In the genomic region with DNA sequence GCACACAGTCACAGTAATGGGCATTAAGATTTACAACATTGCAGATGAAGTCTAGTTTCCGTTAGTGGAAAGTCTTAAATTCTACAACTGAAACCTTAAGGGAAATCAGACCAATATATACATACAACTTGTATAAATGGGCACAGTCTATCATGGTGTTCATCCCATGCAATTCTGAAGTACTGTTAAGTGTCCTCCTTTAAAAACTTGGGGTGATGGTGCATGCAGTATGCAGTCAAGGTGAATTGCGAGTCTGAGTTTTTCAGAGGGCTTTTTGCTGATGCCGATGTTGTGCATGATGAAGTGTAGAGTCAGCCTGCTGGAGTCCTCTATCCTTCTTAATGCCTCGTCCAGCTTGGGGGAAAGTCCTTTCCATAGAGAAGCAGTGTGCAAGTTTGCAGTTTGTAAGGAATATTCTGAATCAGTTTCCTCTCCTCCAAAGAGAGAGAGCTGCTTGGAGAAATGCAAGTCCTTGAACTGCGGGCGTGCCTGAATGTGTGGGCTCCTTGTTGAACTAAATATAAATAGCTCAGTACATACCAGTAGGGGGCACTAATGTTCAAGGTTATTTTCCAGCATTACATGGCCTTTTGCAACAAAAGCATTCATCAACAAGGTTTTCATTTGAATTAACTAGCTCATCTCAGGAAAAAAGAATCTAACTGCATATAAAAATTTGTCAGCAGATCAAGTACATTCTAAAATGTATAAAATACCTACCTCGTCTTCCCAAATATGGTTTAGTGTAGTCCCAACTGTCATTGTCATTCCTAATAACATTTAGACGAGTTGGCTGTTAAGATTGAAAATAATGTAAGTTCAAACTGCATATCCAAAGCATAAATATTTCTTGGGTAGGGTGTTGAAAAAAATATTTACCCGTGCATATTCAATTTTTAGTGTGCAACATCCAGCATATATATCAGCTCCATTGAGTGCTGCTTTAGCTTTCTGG, we compare ENCODE assay signal across 8 cellular contexts. TPM values are rescaled to one million over a fixed set of nuclear protein-coding genes. Genes with fewer than 3 reads are reported as not detected.
DNase-seq lines count a peak whose midpoint lies in the region; ATAC-seq and TF ChIP-seq lines count a peak whose summit lies in the region.

No MANE protein-coding gene starts in this region.

- DNase-seq in AG08395 (ENCODE audit: low spot score), result peak; percentile 57
- DNase-seq in NB4 (ENCODE audit: low read depth), result peak; percentile 87
- DNase-seq in SJCRH30, result peak; percentile 48 to 89
- peak; percentile 77 for DNase-seq in central memory CD4-positive, alpha-beta T cell
- peak; percentile 75 for DNase-seq in kidney glomerular epithelial cell (lab: John Stamatoyannopoulos, UW)
- no peak for DNase-seq in stimulated activated naive CD8-positive, alpha-beta T cell treated with anti-CD3 and anti-CD28 coated beads, Interleukin-15, Interleukin-2, amounts not matched to agents 100 U/mL and 50 U/mL, for 24 hours

- no peak overlapping the region for H3K4me3 ChIP-seq in NB4 (ENCODE audit: low read depth, low read length)
- H3K4me3 ChIP-seq in SJCRH30, result no peak overlapping the region

- no peaks in the 10 kb centered on the region for H3K9me3 ChIP-seq in SJCRH30 (replicated peaks)

- peak; percentile 55; the same call in 2 of the 3 replicates for TF ChIP-seq CTCF in GM12872 (IDR thresholded peaks at IDR 0.05; ENCODE audit: insufficient read depth, low read depth, low read length)
- peak; percentile 45 for TF ChIP-seq CTCF in NB4 (IDR thresholded peaks at IDR 0.05; ENCODE audit: low read depth, low read length)

- H3K27ac ChIP-seq in SJCRH30, result no peak overlapping the region

- H3K36me3 ChIP-seq in SJCRH30, result peaks cover 45% of the 10 kb centered on the region

- no peak for TF ChIP-seq POLR2A in NB4 (IDR thresholded peaks at IDR 0.05; ENCODE audit: extremely low read depth, insufficient read length)

- H3K27me3 ChIP-seq in SJCRH30, result no peaks in the 10 kb centered on the region

- no peaks in the 10 kb centered on the region for H3K4me1 ChIP-seq in SJCRH30

- peak; percentile 69 for ATAC-seq in stimulated activated naive CD8-positive, alpha-beta T cell treated with anti-CD3 and anti-CD28 coated beads, Interleukin-15, Interleukin-2, amounts not matched to agents 100 U/mL and 50 U/mL, for 24 hours
- ATAC-seq in GM18870 (IDR thresholded peaks at IDR 0.05; ENCODE audit: unreplicated experiment), result no peak

RNA-seq across cellular contexts. Expression of gene HNRNPLL, which starts 21.3 kb away (rescaled TPM):
- total RNA-seq in SJCRH30 (2014; rRNA removed; shearing (Covaris generic)), result 58.1 and 65.6 TPM in 2 replicates
